Comparison of ENCODE assay signal across 30 cellular contexts in genomic region chr2:848099-848498, GRCh38.
"Had no signal": no experiment of that assay in that cellular context is flagged by ENCODE, and none has a peak within 500 bp of the region (broad histone marks: within the 10 kb centered on the region; RNA-seq: fewer than 3 reads in every experiment).

No MANE protein-coding gene starts in this region.

- FAIRE-seq: colon, endothelial cell of umbilical vein had no signal

- H3K4me1 ChIP-seq: adrenal gland, body of pancreas, esophagus squamous epithelium had no signal

- H3K36me3 ChIP-seq: adrenal gland, esophagus squamous epithelium had no signal

- H3K9me3 ChIP-seq: adrenal gland, body of pancreas, esophagus squamous epithelium had no signal

- H3K4me3 ChIP-seq: adrenal gland, body of pancreas, esophagus squamous epithelium had no signal

- H3K27me3 ChIP-seq: adrenal gland, body of pancreas had no signal

- H3K27ac ChIP-seq: adrenal gland, body of pancreas, epithelial cell of prostate, esophagus squamous epithelium had no signal

- DNase-seq: activated CD4-positive, alpha-beta T cell treated with anti-CD3 and anti-CD28 coated beads for 1 hour; activated CD4-positive, alpha-beta T cell treated with anti-CD3 and anti-CD28 coated beads for 4 hours; activated CD4-positive, alpha-beta T cell treated with anti-CD3 and anti-CD28 coated beads, Interleukin-2, amount 10 ng/mL, durations not matched to agents 7 days and 5 days; activated CD4-positive, alpha-beta T cell treated with anti-CD3 and anti-CD28 coated beads, Interleukin-2, amount 50 U/mL, for 4 hours; activated CD8-positive, alpha-beta memory T cell treated with anti-CD3 and anti-CD28 coated beads for 24 hours; activated CD8-positive, alpha-beta T cell treated with anti-CD3 and anti-CD28 coated beads for 36 hours; activated effector memory CD4-positive, alpha-beta T cell treated with anti-CD3 and anti-CD28 coated beads, Interleukin-2, amount 50 U/mL, for 16 hours; activated naive CD4-positive, alpha-beta T cell treated with anti-CD3 and anti-CD28 coated beads for 36 hours; activated naive CD8-positive, alpha-beta T cell treated with anti-CD3 and anti-CD28 coated beads for 36 hours; activated naive CD8-positive, alpha-beta T cell treated with anti-CD3 and anti-CD28 coated beads, Interleukin-2, amount 50 U/mL, for 24 hours; activated T-cell treated with anti-CD3 and anti-CD28 coated beads, Interleukin-2, amount 50 U/mL, for 4 hours; adrenal gland; amygdala; aorta; body of pancreas; caudate nucleus; cortex of kidney; dermis blood vessel endothelial cell; effector CD4-positive, alpha-beta T cell; effector memory CD8-positive, alpha-beta T cell; esophagus squamous epithelium; foreskin melanocyte; head of caudate nucleus; hippocampal formation; T-helper 2 cell had no signal

- ATAC-seq: activated CD8-positive, alpha-beta T cell treated with anti-CD3 and anti-CD28 coated beads for 36 hours; activated naive CD8-positive, alpha-beta T cell treated with anti-CD3 and anti-CD28 coated beads, Interleukin-2, amount 50 U/mL, for 24 hours; activated T-cell treated with anti-CD3 and anti-CD28 coated beads, Interleukin-2, amount 50 U/mL, for 4 hours; activated T-helper 17 cell treated with anti-CD3 and anti-CD28 coated beads, Interleukin-2, amount 50 U/mL, for 72 hours; body of pancreas; effector memory CD8-positive, alpha-beta T cell; WTC11 had no signal
